8 cellular contexts compared by ENCODE assay signal in the genomic region with DNA sequence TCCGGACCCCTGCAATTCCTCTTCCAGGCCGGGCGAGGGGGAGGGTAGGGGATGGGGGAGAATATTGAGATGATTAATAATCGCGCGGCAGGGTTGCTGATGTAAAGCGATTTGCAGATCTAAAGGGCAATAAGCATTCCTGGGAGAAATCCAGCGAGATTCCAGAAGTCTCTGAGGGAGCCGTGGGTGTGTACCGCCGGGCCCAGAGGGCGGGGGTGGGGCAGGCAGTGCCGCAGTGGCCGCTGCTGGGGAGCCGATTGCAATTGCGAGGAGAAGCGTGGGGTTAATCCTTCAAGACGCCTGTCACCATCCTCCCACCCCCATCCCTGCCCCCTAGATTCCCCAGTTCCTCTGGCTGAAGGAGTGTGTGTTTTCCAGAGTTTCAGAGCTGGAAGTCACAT. TPM values are rescaled to one million over a fixed set of nuclear protein-coding genes. Genes with fewer than 3 reads are reported as not detected.
DNase-seq lines count a peak whose midpoint lies in the region; ATAC-seq and TF ChIP-seq lines count a peak whose summit lies in the region.

No MANE protein-coding gene starts in this region.

- intact Hi-C loops in heart right ventricle (cut with DNase I), result loop anchor here in 8 of 10 donors (1.0 to 10.0 kb wide), 9 partner anchors 16 to 360 kb away; partner anchors contain the start of genes FOS (in 2 of the 8) and TMED10 (in 2 of the 8)

- no peaks in the 10 kb centered on the region for H3K9me3 Mint-ChIP-seq in CD8-positive, alpha-beta memory T cell
- no peaks in the 10 kb centered on the region for H3K9me3 Mint-ChIP-seq in osteocyte (ENCODE audit: unreplicated experiment)

- TF ChIP-seq CTCF in heart right ventricle (IDR thresholded peaks at IDR 0.05), result peak in 1 of 9 donors; percentile 6
- no peak for TF ChIP-seq CTCF in osteocyte (IDR thresholded peaks at IDR 0.05)

- no peaks in the 10 kb centered on the region for H3K27me3 Mint-ChIP-seq in CD8-positive, alpha-beta memory T cell
- H3K27me3 Mint-ChIP-seq in osteocyte (ENCODE audit: unreplicated experiment), result peaks cover 9% of the 10 kb centered on the region

- peak overlapping the region; percentile 75 for H3K4me3 ChIP-seq in CD8-positive, alpha-beta memory T cell (ENCODE audit: low read length)
- peak overlapping the region; percentile 88 for H3K4me3 ChIP-seq in adipocyte (ENCODE audit: low read length)
- H3K4me3 ChIP-seq in heart right ventricle, result peak overlapping the region; percentile 26 to 80 (median 67)

- 2 to 3% methylated on average over 18 of the region's 18 CpGs for WGBS in heart right ventricle, 2 donors

- H3K27me3 ChIP-seq in CD8-positive, alpha-beta memory T cell (ENCODE audit: insufficient read depth, low read length, poor library complexity, severe bottlenecking), result no peaks in the 10 kb centered on the region
- H3K27me3 ChIP-seq in adipocyte (replicated peaks; ENCODE audit: control insufficient read depth, insufficient read depth, low read length) (peaks cover under 1% of the 10 kb centered on the region), heart right ventricle (no peaks in the 10 kb centered on the region)

- DNase-seq in CD8-positive, alpha-beta memory T cell, result peak in 1 of 5 donors; percentile 54
- DNase-seq in adipocyte (ENCODE audit: low read depth), result peak; percentile 86
- DNase-seq in heart right ventricle, result peak; percentile 61 to 69
- no peak for DNase-seq in osteocyte (ENCODE audit: extremely low spot score, unreplicated experiment)
- no peak for DNase-seq in 8988T
- DNase-seq in NCI-H526 treated with DMSO at 0.1 percent for 48 hours (lab: John Stamatoyannopoulos, UW), result no peak

- peak overlapping the region; percentile 98 for H3K27ac ChIP-seq in CD8-positive, alpha-beta memory T cell (ENCODE audit: low read depth, low read length)
- peak overlapping the region; percentile 82 to 99 (median 94) for H3K27ac ChIP-seq in heart right ventricle

- no peaks in the 10 kb centered on the region for H3K36me3 Mint-ChIP-seq in CD8-positive, alpha-beta memory T cell
- H3K36me3 Mint-ChIP-seq in osteocyte (ENCODE audit: unreplicated experiment), result no peaks in the 10 kb centered on the region

- H3K4me3 Mint-ChIP-seq in CD8-positive, alpha-beta memory T cell, result peak overlapping the region; percentile 80 to 96 (median 91)
- H3K4me3 Mint-ChIP-seq in osteocyte (ENCODE audit: unreplicated experiment), result peak overlapping the region; percentile 78

- peak; percentile 7 to 70 (median 41) for ATAC-seq in heart right ventricle
- ATAC-seq in activated CD4-positive, CD25-positive, alpha-beta regulatory T cell treated with anti-CD3 and anti-CD28 coated beads, Interleukin-2, amount 50 U/mL, for 24 hours, result no peak

- peak overlapping the region; percentile 89 for H3K9ac ChIP-seq in adipocyte (ENCODE audit: low read length)

- POLR2A ChIA-PET in CD8-positive, alpha-beta memory T cell (lab: Charles Lee), result interaction anchor here (1.0 to 2.6 kb wide), 5 partner anchors 14 to 120 kb away, joined by 4 to 13 read pairs (median 6); no protein-coding TSS in a partner anchor

- TF ChIP-seq EP300 in Ishikawa (IDR thresholded peaks at IDR 0.05; ENCODE audit: borderline replicate concordance), result no peak

- no peak for TF ChIP-seq RAD21 in Ishikawa (IDR thresholded peaks at IDR 0.05; ENCODE audit: low read depth)

- H3K4me1 ChIP-seq in CD8-positive, alpha-beta memory T cell (ENCODE audit: insufficient read depth, low read length), result peaks cover 25% of the 10 kb centered on the region
- peaks cover 54% of the 10 kb centered on the region for H3K4me1 ChIP-seq in adipocyte (ENCODE audit: control insufficient read depth, insufficient read depth, low read length)
- peaks cover 5 to 63% (median 26%) of the 10 kb centered on the region in 9 donors for H3K4me1 ChIP-seq in heart right ventricle

- H3K4me1 Mint-ChIP-seq in CD8-positive, alpha-beta memory T cell, result peaks cover 22 to 26% (median 22%) of the 10 kb centered on the region in 3 donors
- peaks cover 32% of the 10 kb centered on the region for H3K4me1 Mint-ChIP-seq in osteocyte (ENCODE audit: unreplicated experiment)

- H3K9me3 ChIP-seq in CD8-positive, alpha-beta memory T cell (ENCODE audit: low read length), result no peaks in the 10 kb centered on the region
- H3K9me3 ChIP-seq in adipocyte (ENCODE audit: control insufficient read depth, low read length), result no peaks in the 10 kb centered on the region
- no peaks in the 10 kb centered on the region for H3K9me3 ChIP-seq in heart right ventricle

- CTCF ChIA-PET in CD8-positive, alpha-beta memory T cell (lab: Charles Lee), result interaction anchor here (0.8 to 6.1 kb wide), 25 partner anchors 8 to 170 kb away, joined by 3 to 72 read pairs (median 7); partner anchors contain the start of genes NEK9 and TMED10

- peak overlapping the region; percentile 69 to 100 (median 94) for H3K27ac Mint-ChIP-seq in CD8-positive, alpha-beta memory T cell
- H3K27ac Mint-ChIP-seq in osteocyte (ENCODE audit: unreplicated experiment), result peak overlapping the region; percentile 96

- no peaks in the 10 kb centered on the region for H3K36me3 ChIP-seq in CD8-positive, alpha-beta memory T cell (ENCODE audit: insufficient read depth, low read length)
- H3K36me3 ChIP-seq in adipocyte (ENCODE audit: control insufficient read depth, insufficient read depth, low read length, severe bottlenecking), result no peaks in the 10 kb centered on the region
- no peaks in the 10 kb centered on the region for H3K36me3 ChIP-seq in heart right ventricle

TF ChIP-seq in Ishikawa, 13 proteins besides CTCF, POLR2A, EP300 and RAD21:
- TF ChIP-seq CEBPB (IDR thresholded peaks at IDR 0.05), result no peak
- no peak for TF ChIP-seq NFIC (IDR thresholded peaks at IDR 0.05)
- TF ChIP-seq EGR1 (IDR thresholded peaks at IDR 0.05), result peak; percentile 59; the same call in 1 of the 2 replicates
- TF ChIP-seq TEAD4 (IDR thresholded peaks at IDR 0.05), result peak; percentile 67

RNA-seq across cellular contexts. Expression of gene FOS, which starts 16.4 kb away (rescaled TPM):
- 10 to 100 TPM; 15.2 to 16.8 TPM for total RNA-seq in CD8-positive, alpha-beta memory T cell
- polyA plus RNA-seq in CD8-positive, alpha-beta memory T cell, result 768 TPM
- total RNA-seq in heart right ventricle (100 to 1,000 TPM in 3 of 10 donors, 10 to 100 TPM in 6, 1 to 10 TPM in 1; 9.3 to 173 (median 64.0) TPM), osteocyte (438 and 598 TPM in 2 replicates)
- 10 to 100 TPM; 17.3 to 49.9 TPM for polyA plus RNA-seq in heart right ventricle

Comparison
In these comparisons a context has a peak if more than half of its experiments do, and no peak if none do; other contexts are left out.
1. DNase-seq: peak in adipocyte (single experiment) and heart right ventricle (2 of 2); none in osteocyte (single experiment), 8988T (single experiment) and NCI-H526 treated with DMSO at 0.1 percent for 48 hours (single experiment).
2. ATAC-seq: peak in heart right ventricle (8 of 8); none in activated CD4-positive, CD25-positive, alpha-beta regulatory T cell treated with anti-CD3 and anti-CD28 coated beads, Interleukin-2, amount 50 U/mL, for 24 hours (0 of 2).
3. Peak in every context shown above with its lines, with median percentiles within 50 percentile points of each other: H3K4me3 ChIP-seq.